In the genomic region with DNA sequence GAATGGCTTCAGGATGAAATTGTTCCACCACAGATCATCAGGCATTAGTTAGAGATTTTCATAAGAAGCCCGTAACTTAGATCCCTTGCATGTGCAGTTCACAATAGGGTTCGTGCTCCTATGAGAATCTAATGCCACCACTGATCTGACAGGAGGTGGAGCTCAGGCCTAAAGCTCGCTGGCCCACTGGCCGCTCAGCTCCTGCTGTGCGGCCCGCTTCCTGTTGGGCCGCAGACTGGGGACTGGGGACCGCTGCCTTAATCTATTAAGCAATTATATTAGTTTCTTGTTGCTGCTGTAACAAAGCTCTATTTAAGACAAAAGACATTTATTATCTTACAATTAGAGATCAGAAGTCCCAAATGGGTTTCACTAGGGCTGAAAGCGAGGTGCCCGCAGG, we compare ENCODE assay signal across 35 cellular contexts.
"Had no signal": no experiment of that assay in that cellular context is flagged by ENCODE, and none has a peak within 500 bp of the region (broad histone marks: within the 10 kb centered on the region; RNA-seq: fewer than 3 reads in every experiment).

No MANE protein-coding gene starts in this region.

- H3K27ac ChIP-seq: adrenal gland, body of pancreas, brain microvascular endothelial cell, breast epithelium, VCaP had no signal

- H3K27me3 ChIP-seq: adrenal gland, body of pancreas, brain microvascular endothelial cell, breast epithelium had no signal

- H3K9me3 Mint-ChIP-seq: activated CD4-positive, alpha-beta memory T cell treated with anti-CD3 and anti-CD28 coated beads for 36 hours; activated CD4-positive, alpha-beta T cell treated with anti-CD3 and anti-CD28 coated beads, Interleukin-2, amount 10 ng/mL, durations not matched to agents 7 days and 5 days; activated CD8-positive, alpha-beta T cell treated with anti-CD3 and anti-CD28 coated beads for 36 hours; activated naive CD4-positive, alpha-beta T cell treated with anti-CD3 and anti-CD28 coated beads for 36 hours; activated T-cell treated with anti-CD3 and anti-CD28 coated beads, Interleukin-2, amount 50 U/mL, for 72 hours; activated T-helper 1 cell treated with anti-CD3 and anti-CD28 coated beads, Interleukin-12 subunit alpha, Interleukin-12 subunit beta, Interleukin-2, Interleukin-4 antibody, amounts not matched to agents 30 ng/mL and 10 ng/mL and 1 ng/mL, durations not matched to agents 14 hours and 24 hours and 36 hours; activated T-helper 17 cell treated with anti-CD3 and anti-CD28 coated beads, Interleukin-2, amount 50 U/mL, for 72 hours; T-helper 1 cell treated with Interleukin-12 subunit alpha and Interleukin-12 subunit beta and Interleukin-4 antibody, amounts not matched to agents 30 μg/mL and 1 μg/mL, for 36 hours; T-helper 2 cell treated with Interferon-gamma antibody and Interleukin-4, amounts not matched to agents 5 μg/mL and 100 μg/mL, for 36 hours had no signal

- H3K4me1 Mint-ChIP-seq: activated CD4-positive, alpha-beta T cell treated with anti-CD3 and anti-CD28 coated beads for 36 hours; activated naive CD8-positive, alpha-beta T cell treated with anti-CD3 and anti-CD28 coated beads for 36 hours had no signal

- H3K27me3 Mint-ChIP-seq: activated CD4-positive, alpha-beta T cell treated with anti-CD3 and anti-CD28 coated beads, Interleukin-2, amount 10 ng/mL, durations not matched to agents 7 days and 5 days; activated CD8-positive, alpha-beta T cell treated with anti-CD3 and anti-CD28 coated beads for 36 hours had no signal

- ATAC-seq: activated CD4-positive, alpha-beta T cell treated with anti-CD3 and anti-CD28 coated beads for 36 hours; activated CD4-positive, CD25-positive, alpha-beta regulatory T cell treated with anti-CD3 and anti-CD28 coated beads, Interleukin-2, amount 50 U/mL, for 24 hours; activated CD8-positive, alpha-beta T cell treated with anti-CD3 and anti-CD28 coated beads for 36 hours; activated naive CD4-positive, alpha-beta T cell treated with anti-CD3 and anti-CD28 coated beads, Interleukin-2, amount 50 U/mL, for 72 hours; activated T-cell treated with anti-CD3 and anti-CD28 coated beads, Interleukin-2, amount 50 U/mL, for 4 hours; activated T-cell treated with anti-CD3 and anti-CD28 coated beads, Interleukin-2, amount 50 U/mL, for 72 hours; activated T-helper 17 cell treated with anti-CD3 and anti-CD28 coated beads, Interleukin-2, amount 50 U/mL, for 72 hours; body of pancreas had no signal

- H3K4me3 Mint-ChIP-seq: activated CD4-positive, alpha-beta memory T cell treated with anti-CD3 and anti-CD28 coated beads for 36 hours; activated CD4-positive, alpha-beta T cell treated with anti-CD3 and anti-CD28 coated beads for 36 hours; activated CD4-positive, alpha-beta T cell treated with anti-CD3 and anti-CD28 coated beads, Interleukin-2, amount 10 ng/mL, durations not matched to agents 7 days and 5 days; activated CD8-positive, alpha-beta T cell treated with anti-CD3 and anti-CD28 coated beads for 36 hours; activated naive CD4-positive, alpha-beta T cell treated with anti-CD3 and anti-CD28 coated beads for 36 hours; activated naive CD8-positive, alpha-beta T cell treated with anti-CD3 and anti-CD28 coated beads for 36 hours; activated T-cell treated with anti-CD3 and anti-CD28 coated beads, Interleukin-2, amount 50 U/mL, for 4 hours; activated T-cell treated with anti-CD3 and anti-CD28 coated beads, Interleukin-2, amount 50 U/mL, for 72 hours; activated T-helper 1 cell treated with anti-CD3 and anti-CD28 coated beads, Interleukin-12 subunit alpha, Interleukin-12 subunit beta, Interleukin-2, Interleukin-4 antibody, amounts not matched to agents 30 ng/mL and 10 ng/mL and 1 ng/mL, durations not matched to agents 14 hours and 24 hours and 36 hours; activated T-helper 17 cell treated with anti-CD3 and anti-CD28 coated beads, Interleukin-2, amount 50 U/mL, for 72 hours; T-helper 1 cell treated with Interleukin-12 subunit alpha and Interleukin-12 subunit beta and Interleukin-4 antibody, amounts not matched to agents 30 μg/mL and 1 μg/mL, for 36 hours; T-helper 2 cell treated with Interferon-gamma antibody and Interleukin-4, amounts not matched to agents 5 μg/mL and 100 μg/mL, for 36 hours had no signal

- H3K9me3 ChIP-seq: adrenal gland, body of pancreas, breast epithelium had no signal

- H3K4me1 ChIP-seq: adrenal gland, body of pancreas, breast epithelium had no signal

- H3K4me3 ChIP-seq: adrenal gland, body of pancreas, breast epithelium had no signal

- DNase-seq: activated CD4-positive, alpha-beta memory T cell treated with anti-CD3 and anti-CD28 coated beads for 36 hours; activated CD4-positive, alpha-beta T cell treated with anti-CD3 and anti-CD28 coated beads for 1 hour; activated CD4-positive, alpha-beta T cell treated with anti-CD3 and anti-CD28 coated beads for 36 hours; activated CD4-positive, alpha-beta T cell treated with anti-CD3 and anti-CD28 coated beads for 48 hours; activated CD4-positive, alpha-beta T cell treated with anti-CD3 and anti-CD28 coated beads, Interleukin-2, amount 10 ng/mL, durations not matched to agents 7 days and 5 days; activated CD4-positive, CD25-positive, alpha-beta regulatory T cell; activated CD8-positive, alpha-beta memory T cell treated with anti-CD3 and anti-CD28 coated beads, Interleukin-2, amount 50 U/mL, for 4 hours; activated CD8-positive, alpha-beta T cell treated with anti-CD3 and anti-CD28 coated beads for 36 hours; activated effector memory CD4-positive, alpha-beta T cell treated with anti-CD3 and anti-CD28 coated beads, Interleukin-2, amount 50 U/mL, for 16 hours; activated gamma-delta T cell treated with Interleukin-2 at 50 U/mL for 16 hours; activated naive CD4-positive, alpha-beta T cell; activated naive CD4-positive, alpha-beta T cell treated with anti-CD3 and anti-CD28 coated beads for 36 hours; activated naive CD4-positive, alpha-beta T cell treated with anti-CD3 and anti-CD28 coated beads, Interleukin-2, amount 50 U/mL, for 16 hours; activated naive CD8-positive, alpha-beta T cell treated with anti-CD3 and anti-CD28 coated beads for 36 hours; activated T-cell treated with anti-CD3 and anti-CD28 coated beads for 4 hours; activated T-cell treated with anti-CD3 and anti-CD28 coated beads, Interleukin-2, amount 50 U/mL, for 1 hour; activated T-cell treated with anti-CD3 and anti-CD28 coated beads, Interleukin-2, amount 50 U/mL, for 4 hours; activated T-cell treated with anti-CD3 and anti-CD28 coated beads, Interleukin-2, amount 50 U/mL, for 72 hours; adrenal gland; amniotic stem cell; aorta; body of pancreas; brain microvascular endothelial cell; central memory CD4-positive, alpha-beta T cell; T-helper 1 cell; T-helper 2 cell; T-helper 9 cell had no signal

- H3K36me3 Mint-ChIP-seq: activated CD4-positive, alpha-beta memory T cell treated with anti-CD3 and anti-CD28 coated beads for 36 hours; activated naive CD4-positive, alpha-beta T cell treated with anti-CD3 and anti-CD28 coated beads, Interleukin-2, amount 50 U/mL, for 72 hours; activated naive CD8-positive, alpha-beta T cell treated with anti-CD3 and anti-CD28 coated beads for 36 hours had no signal

- H3K36me3 ChIP-seq: adrenal gland, brain microvascular endothelial cell, breast epithelium had no signal

- H3K27ac Mint-ChIP-seq: activated CD4-positive, alpha-beta memory T cell treated with anti-CD3 and anti-CD28 coated beads for 36 hours; activated CD4-positive, alpha-beta T cell treated with anti-CD3 and anti-CD28 coated beads for 36 hours; activated CD4-positive, alpha-beta T cell treated with anti-CD3 and anti-CD28 coated beads, Interleukin-2, amount 10 ng/mL, durations not matched to agents 7 days and 5 days; activated CD8-positive, alpha-beta T cell treated with anti-CD3 and anti-CD28 coated beads for 36 hours; activated naive CD4-positive, alpha-beta T cell treated with anti-CD3 and anti-CD28 coated beads for 36 hours; activated naive CD4-positive, alpha-beta T cell treated with anti-CD3 and anti-CD28 coated beads, Interleukin-2, amount 50 U/mL, for 72 hours; activated naive CD8-positive, alpha-beta T cell treated with anti-CD3 and anti-CD28 coated beads for 36 hours; activated T-cell treated with anti-CD3 and anti-CD28 coated beads, Interleukin-2, amount 50 U/mL, for 72 hours; activated T-helper 1 cell treated with anti-CD3 and anti-CD28 coated beads, Interleukin-12 subunit alpha, Interleukin-12 subunit beta, Interleukin-2, Interleukin-4 antibody, amounts not matched to agents 30 ng/mL and 10 ng/mL and 1 ng/mL, durations not matched to agents 14 hours and 24 hours and 36 hours; activated T-helper 17 cell treated with anti-CD3 and anti-CD28 coated beads, Interleukin-2, amount 50 U/mL, for 72 hours; T-helper 1 cell treated with Interleukin-12 subunit alpha and Interleukin-12 subunit beta and Interleukin-4 antibody, amounts not matched to agents 30 μg/mL and 1 μg/mL, for 36 hours; T-helper 2 cell treated with Interferon-gamma antibody and Interleukin-4, amounts not matched to agents 5 μg/mL and 100 μg/mL, for 36 hours had no signal
